Comparison of ENCODE assay signal across 10 cellular contexts in the genomic region with DNA sequence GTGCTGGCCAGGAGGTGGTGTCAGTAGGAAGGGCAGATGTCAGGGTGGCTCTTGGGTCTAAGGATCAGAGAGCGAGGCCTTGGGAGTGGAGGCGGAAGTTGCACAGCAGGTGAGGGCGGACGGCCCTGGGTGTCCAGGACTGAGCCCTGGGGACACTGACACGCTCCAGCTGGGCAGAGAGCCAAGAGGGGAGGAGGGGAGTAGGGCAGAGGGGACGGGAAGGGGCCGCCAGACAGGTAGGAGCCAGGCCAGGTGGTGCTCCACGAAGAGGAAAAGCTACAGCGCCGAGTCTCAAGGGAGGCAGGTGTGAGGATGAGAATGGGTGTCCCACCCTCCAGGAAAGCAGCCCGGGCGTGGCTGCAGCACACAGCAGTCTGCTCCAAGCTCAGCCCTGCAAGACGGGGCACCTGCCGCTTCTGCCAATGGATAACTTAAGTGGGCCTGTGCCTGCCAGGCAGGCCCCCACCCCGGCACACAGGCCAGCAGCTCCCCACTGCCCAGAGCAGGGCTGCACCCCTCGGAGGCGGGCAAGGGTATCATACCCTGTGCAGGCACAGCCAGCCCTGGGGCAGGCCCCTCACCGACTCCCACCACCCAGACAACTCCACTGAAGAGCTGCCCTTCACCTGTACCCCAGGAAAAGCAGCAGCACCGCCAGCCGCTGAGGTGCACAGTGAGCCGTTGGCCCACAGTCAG. TPM values are rescaled to one million over a fixed set of nuclear protein-coding genes. Genes with fewer than 3 reads are reported as not detected.
DNase-seq lines count a peak whose midpoint lies in the region; ATAC-seq, FAIRE-seq and TF ChIP-seq lines count a peak whose summit lies in the region.
"Had no signal": no experiment of that assay in that cellular context is flagged by ENCODE, and none has a peak within 500 bp of the region (broad histone marks: within the 10 kb centered on the region; RNA-seq: fewer than 3 reads in every experiment).

No MANE protein-coding gene starts in this region.

- intact Hi-C loops in PC-3 (cut with micrococcal nuclease) (no loop called here), HepG2 (cut with micrococcal nuclease; ENCODE audit: unreplicated experiment) (no loop called here)

- no peaks in the 10 kb centered on the region for H3F3A ChIP-seq in PC-3 (ENCODE audit: low read length, unreplicated experiment)

- no peaks in the 10 kb centered on the region for H3K9me3 Mint-ChIP-seq in activated CD8-positive, alpha-beta memory T cell treated with anti-CD3 and anti-CD28 coated beads, Interleukin-2, amount 10 ng/mL, durations not matched to agents 7 days and 5 days (ENCODE audit: low read depth)

- H4K20me1 ChIP-seq in PC-3 (ENCODE audit: low read length) = peaks cover 14% of the 10 kb centered on the region; the same call in 1 of the 2 replicates
- H4K20me1 ChIP-seq in HepG2 (ENCODE audit: insufficient read depth, low read length) = no peaks in the 10 kb centered on the region; the same call in 1 of the 2 replicates

- in situ Hi-C loops in HepG2 (cut with HindIII; ENCODE audit: extremely low pct_ligation_motif_present, low pct_unique_long_range_greater_than_20kb) = no loop called here

- peaks cover 6% of the 10 kb centered on the region for H3K4me1 Mint-ChIP-seq in activated CD8-positive, alpha-beta memory T cell treated with anti-CD3 and anti-CD28 coated beads, Interleukin-2, amount 10 ng/mL, durations not matched to agents 7 days and 5 days

- WGBS in HepG2 (ENCODE audit: low lambda C conversion rate) = 30% methylated on average over 7 of the region's 21 CpGs

- BruUV-seq in PC-3 (replicated peaks; lab: Mats Ljungman, UMichigan) = no TSS peak
- no TSS peak for BruUV-seq in HepG2 (replicated peaks; lab: Mats Ljungman, UMichigan)

- H2AFZ ChIP-seq in PC-3 (ENCODE audit: low read length) (no peak overlapping the region), HepG2 (ENCODE audit: low read length) (no peak overlapping the region)

- no peaks in the 10 kb centered on the region for H3K36me3 ChIP-seq in PC-3 (ENCODE audit: low read depth, low read length)
- peaks cover 6 to 11% of the 10 kb centered on the region in 2 experiments; a peak in 2 of 5 replicates for H3K36me3 ChIP-seq in HepG2 (replicated peaks in 1 of 2; ENCODE audit: control insufficient read depth in 1 of 2, insufficient read depth in 2 of 2, low read length in 2 of 2)

- TF ChIP-seq CTCF in PC-3 (conservative IDR thresholded peaks at IDR 0.05; ENCODE audit: low read depth, low read length) (no peak), HepG2 (CRISPR knock-in tag; IDR thresholded peaks at IDR 0.05) (peak; percentile 37; the same call in 1 of the 2 replicates)

- ATAC-seq in PC-3 (no peak; the same call in 1 of the 2 replicates), HepG2 (no peak; the same call in 1 of the 3 replicates), HG03571 (IDR thresholded peaks at IDR 0.05; ENCODE audit: unreplicated experiment) (no peak)
- ATAC-seq in activated CD8-positive, alpha-beta memory T cell treated with anti-CD3 and anti-CD28 coated beads, Interleukin-2, amount 10 ng/mL, durations not matched to agents 7 days and 5 days = no peak

- TF ChIP-seq RAD21 in HepG2 (CRISPR knock-in tag; IDR thresholded peaks at IDR 0.05) = no peak

- POLR2A ChIA-PET in PC-3 (lab: Charles Lee; ENCODE audit: unreplicated experiment) = no interaction called here
- POLR2A ChIA-PET in HepG2 (lab: Yijun Ruan, JAX) = interaction anchor here (0.9 to 1.4 kb wide), 5 partner anchors 14 to 68 kb away, joined by 3 to 4 read pairs (median 3); a partner anchor contains a TSS

- H3K9me3 ChIP-seq in PC-3 (ENCODE audit: low read length) (no peaks in the 10 kb centered on the region), HepG2 (ENCODE audit: low read length) (no peaks in the 10 kb centered on the region)
- H3K9me3 ChIP-seq: ascending aorta had no signal

- H3K27ac ChIP-seq in PC-3 (ENCODE audit: low read length) = no peak overlapping the region
- H3K27ac ChIP-seq in HepG2 (ENCODE audit: extremely low read length, insufficient read depth, low read length) = peak overlapping the region; percentile 17
- H3K27ac ChIP-seq: ascending aorta had no signal

- no peak overlapping the region for H3K4me3 ChIP-seq in PC-3 (ENCODE audit: low read length)
- H3K4me3 ChIP-seq in HepG2 (replicated peaks in 1 of 3; ENCODE audit: insufficient read depth in 1 of 3, low read depth in 2 of 3, low read length in 3 of 3) = peak overlapping the region in 1 of 3 experiments; percentile 57; a peak in 3 of 6 replicates
- H3K4me3 ChIP-seq: ascending aorta had no signal

- no peaks in the 10 kb centered on the region for H3K27me3 Mint-ChIP-seq in activated CD8-positive, alpha-beta memory T cell treated with anti-CD3 and anti-CD28 coated beads, Interleukin-2, amount 10 ng/mL, durations not matched to agents 7 days and 5 days

- H3K27ac Mint-ChIP-seq in activated CD8-positive, alpha-beta memory T cell treated with anti-CD3 and anti-CD28 coated beads, Interleukin-2, amount 10 ng/mL, durations not matched to agents 7 days and 5 days = no peak overlapping the region

- H3K36me3 Mint-ChIP-seq in activated CD8-positive, alpha-beta memory T cell treated with anti-CD3 and anti-CD28 coated beads, Interleukin-2, amount 10 ng/mL, durations not matched to agents 7 days and 5 days = no peaks in the 10 kb centered on the region

- H3K4me1 ChIP-seq in PC-3 (ENCODE audit: insufficient read depth, low read length) = peaks cover 41% of the 10 kb centered on the region
- H3K4me1 ChIP-seq in HepG2 (ENCODE audit: insufficient read depth, low read length) = peaks cover 46% of the 10 kb centered on the region

- no peak for TF ChIP-seq EP300 in HepG2 (IDR thresholded peaks at IDR 0.05; ENCODE audit: low read depth in 2 of 2, low read length in 2 of 2)
- TF ChIP-seq EP300 in HepG2 (CRISPR knock-in tag; IDR thresholded peaks at IDR 0.05; ENCODE audit: borderline replicate concordance) = no peak

- H3K27me3 ChIP-seq in PC-3 (ENCODE audit: low read length) (no peaks in the 10 kb centered on the region), HepG2 (ENCODE audit: control insufficient read depth in 1 of 2, insufficient read depth in 2 of 2, low read length in 2 of 2) (no peaks in the 10 kb centered on the region)
- H3K27me3 ChIP-seq: ascending aorta had no signal

- CTCF ChIA-PET in PC-3 (lab: Charles Lee) = no interaction called here
- CTCF ChIA-PET in HepG2 (lab: Yijun Ruan, JAX; ENCODE audit: low intra/inter-chr PET ratio, low total read pairs) = no interaction called here
- CTCF ChIA-PET in activated CD8-positive, alpha-beta memory T cell treated with anti-CD3 and anti-CD28 coated beads, Interleukin-2, amount 10 ng/mL, durations not matched to agents 7 days and 5 days (lab: Charles Lee) = interaction anchor here (1.8 kb wide), 1 partner anchor 9 kb away, joined by 4 read pairs; a partner anchor contains a TSS

- H3K4me2 ChIP-seq in PC-3 (ENCODE audit: low read length) (peak overlapping the region; percentile 58), HepG2 (ENCODE audit: low read depth, low read length) (peak overlapping the region; percentile 90)

- H3K9me2 ChIP-seq in PC-3 (replicated peaks; ENCODE audit: low read length) = no peaks in the 10 kb centered on the region

- H3K79me2 ChIP-seq in PC-3 (ENCODE audit: low read length) = peaks cover 20% of the 10 kb centered on the region
- peaks cover 48% of the 10 kb centered on the region for H3K79me2 ChIP-seq in HepG2 (ENCODE audit: insufficient read depth, low read length)

- FAIRE-seq in HepG2 (lab: Jason Lieb, UNC) = no peak

- TF ChIP-seq POLR2A in HepG2 (IDR thresholded peaks at IDR 0.05; ENCODE audit: insufficient read depth in 1 of 2, low read depth in 2 of 2, low read length in 2 of 2) = no peak

- H3K9ac ChIP-seq in PC-3 (ENCODE audit: low read length) = no peak overlapping the region
- H3K9ac ChIP-seq in HepG2 (ENCODE audit: insufficient read depth, low read depth, low read length) = peak overlapping the region; percentile 3; the same call in 1 of the 2 replicates

- DNase-seq in COLO668 (lab: John Stamatoyannopoulos, UW; ENCODE audit: unreplicated experiment) = peak; percentile 99
- DNase-seq in NCI-H1417 treated with DMSO at 0.1 percent for 48 hours (lab: John Stamatoyannopoulos, UW) = peak; percentile 87
- DNase-seq in PC-3 = peak; percentile 51
- DNase-seq in HepG2 (ENCODE audit: low spot score) = no peak
- no peak for DNase-seq in iPS-NIHi11 (ENCODE audit: low spot score)
- no peak for DNase-seq in activated CD8-positive, alpha-beta memory T cell treated with anti-CD3 and anti-CD28 coated beads, Interleukin-2, amount 10 ng/mL, durations not matched to agents 7 days and 5 days
- no peak for DNase-seq in UCSD-AML1 (lab: John Stamatoyannopoulos, UW; ENCODE audit: unreplicated experiment)
- DNase-seq: activated CD8-positive, alpha-beta memory T cell treated with anti-CD3 and anti-CD28 coated beads for 24 hours had no signal

- no peak overlapping the region for H3K4me3 Mint-ChIP-seq in activated CD8-positive, alpha-beta memory T cell treated with anti-CD3 and anti-CD28 coated beads, Interleukin-2, amount 10 ng/mL, durations not matched to agents 7 days and 5 days

RNA-seq across cellular contexts. Expression of a gene that starts 4.9 kb away (rescaled TPM):
- 11.3 and 14.7 TPM in 2 replicates for total RNA-seq in PC-3 (2014; rRNA removed)
- 17.5 and 19.2 TPM in 2 replicates for total RNA-seq in HepG2 (2016; rRNA removed; fragmentation: Illumina TruSeq; extraction: Trizol)
- total RNA-seq in HepG2 (2016; cell fraction: cytosol; rRNA removed; fragmentation: Illumina TruSeq; extraction: Trizol; ENCODE audit: low read depth) = 5.6 and 22.6 TPM in 2 replicates
- 15.6 and 20.1 TPM in 2 replicates for total RNA-seq in HepG2 (2016; cell fraction: insoluble cytoplasmic fraction; rRNA removed; fragmentation: Illumina TruSeq; extraction: Trizol)
- 14.6 and 15.6 TPM in 2 replicates for total RNA-seq in HepG2 (2016; cell fraction: membrane; rRNA removed; fragmentation: Illumina TruSeq; extraction: Trizol)
- total RNA-seq in HepG2 (2016; cell fraction: nucleus; rRNA removed; fragmentation: Illumina TruSeq; extraction: Trizol) = 13.8 and 14.1 TPM in 2 replicates
- 10.1 and 12.4 TPM in 2 replicates for polyA plus RNA-seq in HepG2 (2011; rRNA removed)
- polyA plus RNA-seq in HepG2 (2011; cell fraction: cytosol; rRNA removed) = 8.3 and 14.4 TPM in 2 replicates
- polyA plus RNA-seq in HepG2 (2011; cell fraction: nucleus; rRNA removed) = 41.5 and 45.5 TPM in 2 replicates
- polyA plus RNA-seq in HepG2 (2012) = 12.2 and 16.0 TPM in 2 replicates
- 6.0 and 6.8 TPM in 2 replicates for polyA plus RNA-seq in HepG2 (2016; cell fraction: cytosol; fragmentation: Illumina TruSeq; extraction: Trizol; ENCODE audit: low read depth)
- 17.5 and 21.2 TPM in 2 replicates for polyA plus RNA-seq in HepG2 (2016; cell fraction: insoluble cytoplasmic fraction; fragmentation: Illumina TruSeq; extraction: Trizol; ENCODE audit: low read depth)
- 10.8 and 12.2 TPM in 2 replicates for polyA plus RNA-seq in HepG2 (2016; cell fraction: membrane; fragmentation: Illumina TruSeq; extraction: Trizol; ENCODE audit: low read depth)
- polyA plus RNA-seq in HepG2 (2016; cell fraction: nucleus; fragmentation: Illumina TruSeq; extraction: Trizol; ENCODE audit: insufficient read depth, low read depth) = 25.7 and 31.2 TPM in 2 replicates
- 13.0 and 24.4 TPM in 2 replicates for polyA minus RNA-seq in HepG2 (2011; rRNA and poly(A)+ RNA removed; ENCODE audit: low replicate concordance)
- 14.2 and 15.9 TPM in 2 replicates for polyA minus RNA-seq in HepG2 (2011; cell fraction: cytosol; rRNA and poly(A)+ RNA removed)
- polyA minus RNA-seq in HepG2 (2011; cell fraction: nucleus; rRNA and poly(A)+ RNA removed) = 10.0 and 12.4 TPM in 2 replicates
- total RNA-seq in activated CD8-positive, alpha-beta memory T cell treated with anti-CD3 and anti-CD28 coated beads, Interleukin-2, amount 10 ng/mL, durations not matched to agents 7 days and 5 days = 10 to 100 TPM; 11.1 to 13.3 TPM

RNA-seq across cellular contexts. Expression of a gene that starts 7.2 kb away (rescaled TPM):
- total RNA-seq in PC-3 (2014; rRNA removed) (123 and 148 TPM in 2 replicates), HepG2 (2016; rRNA removed; fragmentation: Illumina TruSeq; extraction: Trizol) (41.2 and 49.4 TPM in 2 replicates)
- total RNA-seq in HepG2 (2016; cell fraction: cytosol; rRNA removed; fragmentation: Illumina TruSeq; extraction: Trizol; ENCODE audit: low read depth) = 92.0 and 105 TPM in 2 replicates
- 41.5 and 51.7 TPM in 2 replicates for total RNA-seq in HepG2 (2016; cell fraction: insoluble cytoplasmic fraction; rRNA removed; fragmentation: Illumina TruSeq; extraction: Trizol)
- total RNA-seq in HepG2 (2016; cell fraction: membrane; rRNA removed; fragmentation: Illumina TruSeq; extraction: Trizol) = 94.3 and 110 TPM in 2 replicates
- 19.3 TPM in 2 replicates for total RNA-seq in HepG2 (2016; cell fraction: nucleus; rRNA removed; fragmentation: Illumina TruSeq; extraction: Trizol)
- 35.9 and 44.8 TPM in 2 replicates for polyA plus RNA-seq in HepG2 (2011; rRNA removed)
- polyA plus RNA-seq in HepG2 (2011; cell fraction: cytosol; rRNA removed) = 38.7 and 58.7 TPM in 2 replicates
- 26.1 and 28.6 TPM in 2 replicates for polyA plus RNA-seq in HepG2 (2011; cell fraction: nucleus; rRNA removed)
- 18.0 and 31.4 TPM in 2 replicates for polyA plus RNA-seq in HepG2 (2012)
- 109 and 132 TPM in 2 replicates for polyA plus RNA-seq in HepG2 (2016; cell fraction: cytosol; fragmentation: Illumina TruSeq; extraction: Trizol; ENCODE audit: low read depth)
- polyA plus RNA-seq in HepG2 (2016; cell fraction: insoluble cytoplasmic fraction; fragmentation: Illumina TruSeq; extraction: Trizol; ENCODE audit: low read depth) = 49.3 and 50.3 TPM in 2 replicates
- 89.4 and 104 TPM in 2 replicates for polyA plus RNA-seq in HepG2 (2016; cell fraction: membrane; fragmentation: Illumina TruSeq; extraction: Trizol; ENCODE audit: low read depth)
- 39.2 and 44.3 TPM in 2 replicates for polyA plus RNA-seq in HepG2 (2016; cell fraction: nucleus; fragmentation: Illumina TruSeq; extraction: Trizol; ENCODE audit: insufficient read depth, low read depth)
- 18.2 and 39.2 TPM in 2 replicates for polyA minus RNA-seq in HepG2 (2011; rRNA and poly(A)+ RNA removed; ENCODE audit: low replicate concordance)
- 12.4 and 13.8 TPM in 2 replicates for polyA minus RNA-seq in HepG2 (2011; cell fraction: cytosol; rRNA and poly(A)+ RNA removed)
- polyA minus RNA-seq in HepG2 (2011; cell fraction: nucleus; rRNA and poly(A)+ RNA removed) = 4.1 TPM in 2 replicates
- total RNA-seq in activated CD8-positive, alpha-beta memory T cell treated with anti-CD3 and anti-CD28 coated beads, Interleukin-2, amount 10 ng/mL, durations not matched to agents 7 days and 5 days = 10 to 100 TPM; 80.2 to 91.3 TPM

RNA-seq across cellular contexts. Expression of a gene that starts 7.3 kb away (rescaled TPM):
- 21.6 and 30.2 TPM in 2 replicates for total RNA-seq in PC-3 (2014; rRNA removed)
- 7.4 and 12.3 TPM in 2 replicates for total RNA-seq in HepG2 (2016; rRNA removed; fragmentation: Illumina TruSeq; extraction: Trizol)
- 22.4 and 23.5 TPM in 2 replicates for total RNA-seq in HepG2 (2016; cell fraction: cytosol; rRNA removed; fragmentation: Illumina TruSeq; extraction: Trizol; ENCODE audit: low read depth)
- total RNA-seq in HepG2 (2016; cell fraction: insoluble cytoplasmic fraction; rRNA removed; fragmentation: Illumina TruSeq; extraction: Trizol) = 6.6 and 15.0 TPM in 2 replicates
- total RNA-seq in HepG2 (2016; cell fraction: membrane; rRNA removed; fragmentation: Illumina TruSeq; extraction: Trizol) = 6.3 and 6.7 TPM in 2 replicates
- total RNA-seq in HepG2 (2016; cell fraction: nucleus; rRNA removed; fragmentation: Illumina TruSeq; extraction: Trizol) = 17.6 and 21.6 TPM in 2 replicates
- polyA plus RNA-seq in HepG2 (2011; rRNA removed) = 15.4 and 21.6 TPM in 2 replicates
- 5.4 and 9.8 TPM in 2 replicates for polyA plus RNA-seq in HepG2 (2011; cell fraction: cytosol; rRNA removed)
- polyA plus RNA-seq in HepG2 (2011; cell fraction: nucleus; rRNA removed) = 144 and 175 TPM in 2 replicates
- 13.6 and 16.6 TPM in 2 replicates for polyA plus RNA-seq in HepG2 (2012)
- polyA plus RNA-seq in HepG2 (2016; cell fraction: cytosol; fragmentation: Illumina TruSeq; extraction: Trizol; ENCODE audit: low read depth) = 2.4 and 3.3 TPM in 2 replicates
- polyA plus RNA-seq in HepG2 (2016; cell fraction: insoluble cytoplasmic fraction; fragmentation: Illumina TruSeq; extraction: Trizol; ENCODE audit: low read depth) = 11.2 and 14.3 TPM in 2 replicates
- polyA plus RNA-seq in HepG2 (2016; cell fraction: membrane; fragmentation: Illumina TruSeq; extraction: Trizol; ENCODE audit: low read depth) = 4.1 TPM in 2 replicates
- 64.9 and 72.0 TPM in 2 replicates for polyA plus RNA-seq in HepG2 (2016; cell fraction: nucleus; fragmentation: Illumina TruSeq; extraction: Trizol; ENCODE audit: insufficient read depth, low read depth)
- polyA minus RNA-seq in HepG2 (2011; rRNA and poly(A)+ RNA removed; ENCODE audit: low replicate concordance) = 27.3 and 55.4 TPM in 2 replicates
- 14.7 and 17.5 TPM in 2 replicates for polyA minus RNA-seq in HepG2 (2011; cell fraction: cytosol; rRNA and poly(A)+ RNA removed)
- 33.0 and 36.8 TPM in 2 replicates for polyA minus RNA-seq in HepG2 (2011; cell fraction: nucleus; rRNA and poly(A)+ RNA removed)
- total RNA-seq in activated CD8-positive, alpha-beta memory T cell treated with anti-CD3 and anti-CD28 coated beads, Interleukin-2, amount 10 ng/mL, durations not matched to agents 7 days and 5 days = 10 to 100 TPM; 59.8 to 69.7 TPM

RNA-seq across cellular contexts. Expression of a gene that starts 9.8 kb away (rescaled TPM):
- total RNA-seq in PC-3 (2014; rRNA removed) (31.3 and 36.4 TPM in 2 replicates), HepG2 (2016; rRNA removed; fragmentation: Illumina TruSeq; extraction: Trizol) (36.7 and 36.9 TPM in 2 replicates)
- total RNA-seq in HepG2 (2016; cell fraction: cytosol; rRNA removed; fragmentation: Illumina TruSeq; extraction: Trizol; ENCODE audit: low read depth) = 13.2 and 14.3 TPM in 2 replicates
- 37.8 TPM in 2 replicates for total RNA-seq in HepG2 (2016; cell fraction: insoluble cytoplasmic fraction; rRNA removed; fragmentation: Illumina TruSeq; extraction: Trizol)
- 34.6 and 37.7 TPM in 2 replicates for total RNA-seq in HepG2 (2016; cell fraction: membrane; rRNA removed; fragmentation: Illumina TruSeq; extraction: Trizol)
- 15.2 and 16.6 TPM in 2 replicates for total RNA-seq in HepG2 (2016; cell fraction: nucleus; rRNA removed; fragmentation: Illumina TruSeq; extraction: Trizol)
- 23.0 and 23.4 TPM in 2 replicates for polyA plus RNA-seq in HepG2 (2011; rRNA removed)
- polyA plus RNA-seq in HepG2 (2011; cell fraction: cytosol; rRNA removed) = 27.7 and 31.7 TPM in 2 replicates
- 12.2 and 13.2 TPM in 2 replicates for polyA plus RNA-seq in HepG2 (2011; cell fraction: nucleus; rRNA removed)
- 22.5 and 22.9 TPM in 2 replicates for polyA plus RNA-seq in HepG2 (2012)
- 12.4 and 14.0 TPM in 2 replicates for polyA plus RNA-seq in HepG2 (2016; cell fraction: cytosol; fragmentation: Illumina TruSeq; extraction: Trizol; ENCODE audit: low read depth)
- 38.8 and 39.8 TPM in 2 replicates for polyA plus RNA-seq in HepG2 (2016; cell fraction: insoluble cytoplasmic fraction; fragmentation: Illumina TruSeq; extraction: Trizol; ENCODE audit: low read depth)
- 29.6 and 33.1 TPM in 2 replicates for polyA plus RNA-seq in HepG2 (2016; cell fraction: membrane; fragmentation: Illumina TruSeq; extraction: Trizol; ENCODE audit: low read depth)
- 29.1 and 31.2 TPM in 2 replicates for polyA plus RNA-seq in HepG2 (2016; cell fraction: nucleus; fragmentation: Illumina TruSeq; extraction: Trizol; ENCODE audit: insufficient read depth, low read depth)
- 21.9 and 33.0 TPM in 2 replicates for polyA minus RNA-seq in HepG2 (2011; rRNA and poly(A)+ RNA removed; ENCODE audit: low replicate concordance)
- 12.0 and 13.6 TPM in 2 replicates for polyA minus RNA-seq in HepG2 (2011; cell fraction: cytosol; rRNA and poly(A)+ RNA removed)
- 7.6 TPM in 2 replicates for polyA minus RNA-seq in HepG2 (2011; cell fraction: nucleus; rRNA and poly(A)+ RNA removed)
- 10 to 100 TPM; 32.2 to 36.9 TPM for total RNA-seq in activated CD8-positive, alpha-beta memory T cell treated with anti-CD3 and anti-CD28 coated beads, Interleukin-2, amount 10 ng/mL, durations not matched to agents 7 days and 5 days

RNA-seq across cellular contexts. Expression of a gene that starts 9.8 kb away (rescaled TPM):
- total RNA-seq in PC-3 (2014; rRNA removed) (21.5 and 25.7 TPM in 2 replicates), HepG2 (2016; rRNA removed; fragmentation: Illumina TruSeq; extraction: Trizol) (4.9 and 8.7 TPM in 2 replicates)
- total RNA-seq in HepG2 (2016; cell fraction: cytosol; rRNA removed; fragmentation: Illumina TruSeq; extraction: Trizol; ENCODE audit: low read depth) = 2.1 and 2.9 TPM in 2 replicates
- 4.4 and 9.2 TPM in 2 replicates for total RNA-seq in HepG2 (2016; cell fraction: insoluble cytoplasmic fraction; rRNA removed; fragmentation: Illumina TruSeq; extraction: Trizol)
- total RNA-seq in HepG2 (2016; cell fraction: membrane; rRNA removed; fragmentation: Illumina TruSeq; extraction: Trizol) = 2.6 and 3.0 TPM in 2 replicates
- total RNA-seq in HepG2 (2016; cell fraction: nucleus; rRNA removed; fragmentation: Illumina TruSeq; extraction: Trizol) = 7.6 and 9.3 TPM in 2 replicates
- 3.6 and 4.2 TPM in 2 replicates for polyA plus RNA-seq in HepG2 (2011; rRNA removed)
- polyA plus RNA-seq in HepG2 (2011; cell fraction: cytosol; rRNA removed) = 1.4 and 2.3 TPM in 2 replicates
- polyA plus RNA-seq in HepG2 (2011; cell fraction: nucleus; rRNA removed) = 31.8 and 46.8 TPM in 2 replicates
- 4.0 and 5.5 TPM in 2 replicates for polyA plus RNA-seq in HepG2 (2012)
- 0.87 and 1.3 TPM in 2 replicates for polyA plus RNA-seq in HepG2 (2016; cell fraction: cytosol; fragmentation: Illumina TruSeq; extraction: Trizol; ENCODE audit: low read depth)
- 4.5 and 6.6 TPM in 2 replicates for polyA plus RNA-seq in HepG2 (2016; cell fraction: insoluble cytoplasmic fraction; fragmentation: Illumina TruSeq; extraction: Trizol; ENCODE audit: low read depth)
- 1.6 and 1.8 TPM in 2 replicates for polyA plus RNA-seq in HepG2 (2016; cell fraction: membrane; fragmentation: Illumina TruSeq; extraction: Trizol; ENCODE audit: low read depth)
- 29.3 and 34.2 TPM in 2 replicates for polyA plus RNA-seq in HepG2 (2016; cell fraction: nucleus; fragmentation: Illumina TruSeq; extraction: Trizol; ENCODE audit: insufficient read depth, low read depth)
- polyA minus RNA-seq in HepG2 (2011; rRNA and poly(A)+ RNA removed; ENCODE audit: low replicate concordance) = 5.2 and 15.0 TPM in 2 replicates
- polyA minus RNA-seq in HepG2 (2011; cell fraction: cytosol; rRNA and poly(A)+ RNA removed) = 2.1 and 2.4 TPM in 2 replicates
- polyA minus RNA-seq in HepG2 (2011; cell fraction: nucleus; rRNA and poly(A)+ RNA removed) = 3.4 and 4.5 TPM in 2 replicates
- total RNA-seq in activated CD8-positive, alpha-beta memory T cell treated with anti-CD3 and anti-CD28 coated beads, Interleukin-2, amount 10 ng/mL, durations not matched to agents 7 days and 5 days = 10 to 100 TPM; 50.1 to 50.6 TPM

Comparison
In these comparisons a context has a peak if more than half of its experiments do, and no peak if none do; other contexts are left out.
1. DNase-seq: peak in COLO668 (single experiment), NCI-H1417 treated with DMSO at 0.1 percent for 48 hours (single experiment) and PC-3 (single experiment); none in HepG2 (single experiment), iPS-NIHi11 (single experiment), activated CD8-positive, alpha-beta memory T cell treated with anti-CD3 and anti-CD28 coated beads, Interleukin-2, amount 10 ng/mL, durations not matched to agents 7 days and 5 days (single experiment) and UCSD-AML1 (single experiment).